8 cellular contexts compared by ENCODE assay signal in genomic region chr12:120115692-120116442, GRCh38. TPM values are rescaled to one million over a fixed set of nuclear protein-coding genes. Genes with fewer than 3 reads are reported as not detected.
DNase-seq lines count a peak whose midpoint lies in the region; ATAC-seq, FAIRE-seq and TF ChIP-seq lines count a peak whose summit lies in the region.

No MANE protein-coding gene starts in this region.

- H3K9me3 ChIP-seq in PC-9 (ENCODE audit: insufficient read depth, low read depth) (no peaks in the 10 kb centered on the region), mesenchymal stem cell (ENCODE audit: control insufficient read depth, low read length) (no peaks in the 10 kb centered on the region), tibial artery (no peaks in the 10 kb centered on the region)

- H3F3A ChIP-seq in PC-9 (ENCODE audit: insufficient read depth, low read depth): peaks cover 32% of the 10 kb centered on the region

- no peaks in the 10 kb centered on the region for H3K9me2 ChIP-seq in PC-9 (ENCODE audit: insufficient read depth)

- peaks cover 69% of the 10 kb centered on the region for H3K4me1 Mint-ChIP-seq in chondrocyte (ENCODE audit: low read depth)

- peak overlapping the region; percentile 80 for H4K8ac ChIP-seq in mesenchymal stem cell (ENCODE audit: low read length)

- no peaks in the 10 kb centered on the region for H3K79me1 ChIP-seq in mesenchymal stem cell (replicated peaks; ENCODE audit: low read length, poor library complexity, severe bottlenecking)

- H2BK12ac ChIP-seq in mesenchymal stem cell (ENCODE audit: low read length in 2 of 2): no peak overlapping the region

- H3K36me3 ChIP-seq in PC-9 (ENCODE audit: low read depth) (no peaks in the 10 kb centered on the region), mesenchymal stem cell (ENCODE audit: control insufficient read depth in 1 of 2, insufficient read depth in 2 of 2, low read depth in 1 of 2, low read length in 2 of 2) (peaks cover 3 to 8% of the 10 kb centered on the region in 2 experiments), tibial artery (no peaks in the 10 kb centered on the region)

- peak overlapping the region; percentile 75 to 81 for H3K18ac ChIP-seq in mesenchymal stem cell (ENCODE audit: low read depth in 1 of 2, low read length in 2 of 2)

- peak; percentile 5 for ATAC-seq in HG02610 (IDR thresholded peaks at IDR 0.05; ENCODE audit: unreplicated experiment)

- FAIRE-seq in GM19239 (lab: Jason Lieb, UNC): no peak

- H3K36me3 Mint-ChIP-seq in chondrocyte (ENCODE audit: low read depth): peaks cover 1% of the 10 kb centered on the region

- peak overlapping the region; percentile 98 for H3K4me3 Mint-ChIP-seq in chondrocyte (ENCODE audit: unreplicated experiment)

- DNase-seq in DMS53 treated with DMSO at 0.1 percent for 48 hours (lab: John Stamatoyannopoulos, UW; ENCODE audit: unreplicated experiment) (peak; percentile 13), PC-9 (no peak), chondrocyte (ENCODE audit: low spot score) (no peak), mesenchymal stem cell (peak; percentile 49), tibial artery (no peak), GM19239 (ENCODE audit: insufficient read length, low spot score) (no peak), NCI-H2107 treated with DMSO at 0.1 percent for 48 hours (lab: John Stamatoyannopoulos, UW; ENCODE audit: unreplicated experiment) (no peak)

- TF ChIP-seq CTCF in PC-9 (conservative IDR thresholded peaks at IDR 0.05) (no peak), chondrocyte (IDR thresholded peaks at IDR 0.05) (no peak), tibial artery (IDR thresholded peaks at IDR 0.05) (no peak)

- peak overlapping the region; percentile 78 for H3K4me3 ChIP-seq in PC-9
- H3K4me3 ChIP-seq in mesenchymal stem cell (ENCODE audit: insufficient read depth in 1 of 2, low read depth in 1 of 2, low read length in 2 of 2): peak overlapping the region; percentile 96 to 100
- H3K4me3 ChIP-seq in tibial artery: peak overlapping the region; percentile 71 to 87

- H3K4me1 ChIP-seq in PC-9 (replicated peaks; ENCODE audit: insufficient read depth) (peaks cover 28% of the 10 kb centered on the region), mesenchymal stem cell (ENCODE audit: control insufficient read depth, insufficient read depth, low read depth, low read length) (peaks cover 20% of the 10 kb centered on the region), tibial artery (peaks cover 0 to 53% (median 27%) of the 10 kb centered on the region in 4 donors)

- H4K91ac ChIP-seq in mesenchymal stem cell (ENCODE audit: low read length): no peak overlapping the region

- H3K4ac ChIP-seq in mesenchymal stem cell (ENCODE audit: low read depth in 1 of 2, low read length in 2 of 2): peak overlapping the region; percentile 55 to 91

- H2BK5ac ChIP-seq in mesenchymal stem cell (ENCODE audit: low read depth, low read length, poor library complexity, severe bottlenecking): no peak overlapping the region

- peak overlapping the region; percentile 97 for H3K9ac ChIP-seq in mesenchymal stem cell (ENCODE audit: low read length)

- no peaks in the 10 kb centered on the region for H3K27me3 ChIP-seq in PC-9 (ENCODE audit: insufficient read depth, low read depth)
- no peaks in the 10 kb centered on the region for H3K27me3 ChIP-seq in mesenchymal stem cell (ENCODE audit: control insufficient read depth in 1 of 2, insufficient read depth in 1 of 2, low read length in 2 of 2)
- no peaks in the 10 kb centered on the region for H3K27me3 ChIP-seq in tibial artery

- peaks cover 11% of the 10 kb centered on the region for H4K20me1 ChIP-seq in PC-9 (ENCODE audit: insufficient read depth)

- no peak overlapping the region for H3K27ac ChIP-seq in PC-9
- no peak overlapping the region for H3K27ac ChIP-seq in mesenchymal stem cell (ENCODE audit: low read length, poor library complexity, severe bottlenecking)
- H3K27ac ChIP-seq in tibial artery: peak overlapping the region; percentile 85 to 93

- peak overlapping the region; percentile 97 for H3K4me2 ChIP-seq in PC-9
- H3K4me2 ChIP-seq in mesenchymal stem cell (ENCODE audit: low read length, poor library complexity, severe bottlenecking): peak overlapping the region; percentile 77

- intact Hi-C loops in PC-9 (cut with micrococcal nuclease; ENCODE audit: unreplicated experiment): loop anchor here (5.0 kb wide), 1 partner anchor 176 kb away; the partner anchor contains the start of genes RNU4-1 and RNU4-2
- intact Hi-C loops in tibial artery (cut with DNase I; ENCODE audit: low total_unique reads): loop anchor here (2.0 kb wide), 1 partner anchor 29 kb away; no protein-coding TSS in a partner anchor

- no peak overlapping the region for H2AK5ac ChIP-seq in mesenchymal stem cell (ENCODE audit: low read length, severe bottlenecking)

- POLR2A ChIA-PET in PC-9 (lab: Charles Lee; ENCODE audit: unreplicated experiment): interaction anchor here (0.6 to 1.6 kb wide), 2 partner anchors 176 to 209 kb away, joined by 3 to 10 read pairs; partner anchors contain the start of gene RNU4-2

- H3K27me3 Mint-ChIP-seq in chondrocyte (ENCODE audit: low read depth): no peaks in the 10 kb centered on the region

- CTCF ChIA-PET in PC-9 (lab: Charles Lee): interaction anchor here (0.7 kb wide), 1 partner anchor 772 kb away, joined by 16 read pairs; no protein-coding TSS in a partner anchor

- H3K23ac ChIP-seq in mesenchymal stem cell (ENCODE audit: low read length in 2 of 2): no peak overlapping the region

- WGBS in mesenchymal stem cell: 14% methylated on average over 23 of the region's 31 CpGs

- peak overlapping the region in 1 of 2 experiments; percentile 63 for H3K14ac ChIP-seq in mesenchymal stem cell (ENCODE audit: low read length in 2 of 2)

- TSS peak; percentile 40 for BruUV-seq in PC-9 (replicated peaks; lab: Mats Ljungman, UMichigan)

- peaks cover 60% of the 10 kb centered on the region for H3K79me2 ChIP-seq in PC-9 (ENCODE audit: low read depth)

- H2BK120ac ChIP-seq in mesenchymal stem cell (ENCODE audit: low read depth, low read length): peak overlapping the region; percentile 85

- H3K9me3 Mint-ChIP-seq in chondrocyte (ENCODE audit: low read depth): no peaks in the 10 kb centered on the region

- H2BK15ac ChIP-seq in mesenchymal stem cell (ENCODE audit: low read depth, poor library complexity, severe bottlenecking): no peak overlapping the region

- H3K27ac Mint-ChIP-seq in chondrocyte (ENCODE audit: unreplicated experiment): peak overlapping the region; percentile 95

- H2AFZ ChIP-seq in PC-9 (no peak overlapping the region), mesenchymal stem cell (ENCODE audit: low read depth, low read length) (no peak overlapping the region)

RNA-seq across cellular contexts. Expression of gene RAB35, which starts 0.7 kb away (rescaled TPM):
- total RNA-seq in PC-9 (2021) (48.6 and 52.0 TPM in 2 replicates), chondrocyte (37.2 to 49.6 TPM (median 44.4 TPM) in 3 replicates)
- polyA plus RNA-seq in mesenchymal stem cell (2013, experiment 1 of 2): 43.5 TPM
- polyA plus RNA-seq in mesenchymal stem cell (2013, experiment 2 of 2): 42.8 TPM

Comparison
In these comparisons a context has a peak if more than half of its experiments do, and no peak if none do; other contexts are left out.
1. DNase-seq: peak in DMS53 treated with DMSO at 0.1 percent for 48 hours (single experiment) and mesenchymal stem cell (single experiment); none in PC-9 (0 of 2), chondrocyte (single experiment), tibial artery (0 of 2), GM19239 (single experiment) and NCI-H2107 treated with DMSO at 0.1 percent for 48 hours (single experiment).
2. H3K27ac ChIP-seq: peak in tibial artery (2 of 2); none in PC-9 (single experiment) and mesenchymal stem cell (single experiment).
3. Peak in every context shown above with its lines, with median percentiles within 50 percentile points of each other: H3K4me3 ChIP-seq.